8 cellular contexts compared by ENCODE assay signal in genomic region chr17:19958023-19958422, GRCh38. TPM values are rescaled to one million over a fixed set of nuclear protein-coding genes. Genes with fewer than 3 reads are reported as not detected.
DNase-seq lines count a peak whose midpoint lies in the region; ATAC-seq and TF ChIP-seq lines count a peak whose summit lies in the region.

No MANE protein-coding gene starts in this region.

- peaks cover 23% of the 10 kb centered on the region; the same call in 1 of the 2 replicates for H3K36me3 ChIP-seq in GM23248 (ENCODE audit: low read depth)
- H3K36me3 ChIP-seq in aorta (ENCODE audit: control insufficient read depth in 1 of 2, insufficient read depth in 2 of 2, low read length in 1 of 2) = peaks cover 0 to 2% of the 10 kb centered on the region in 2 donors
- peaks cover 98% of the 10 kb centered on the region for H3K36me3 ChIP-seq in OCI-LY7 (ENCODE audit: insufficient read depth, low read length)

- H3K4me2 ChIP-seq in GM23248 (ENCODE audit: unreplicated experiment) (peak overlapping the region; percentile 21), OCI-LY7 (ENCODE audit: low read length) (no peak overlapping the region)

- BruUV-seq in OCI-LY7 (replicated peaks; lab: Mats Ljungman, UMichigan) = no TSS peak

- intact Hi-C loops in aorta (cut with DNase I) (no loop called here), OCI-LY7 (cut with micrococcal nuclease; ENCODE audit: unreplicated experiment) (no loop called here)

- TF ChIP-seq CTCF in fibroblast of the aortic adventitia (IDR thresholded peaks at IDR 0.05; ENCODE audit: insufficient read depth, low read length) = no peak
- TF ChIP-seq CTCF in OCI-LY7 (conservative IDR thresholded peaks at IDR 0.05; ENCODE audit: low read length) = no peak

- ATAC-seq in left lobe of liver = no peak
- ATAC-seq in aorta (ENCODE audit: low FRiP score) = no peak

- H3K4me3 ChIP-seq in GM23248 (no peak overlapping the region), fibroblast of the aortic adventitia (ENCODE audit: low read depth, low read length) (no peak overlapping the region), aorta (ENCODE audit: low read length in 2 of 2) (no peak overlapping the region), OCI-LY7 (ENCODE audit: low read depth, low read length, poor library complexity, severe bottlenecking) (no peak overlapping the region)

- WGBS in GM23248 (ENCODE audit: low coverage in 1 of 2, low lambda C conversion rate in 2 of 2, missing lambda C conversion rate in 2 of 2), 2 experiments = 54 to 58% methylated on average over 5 of the region's 5 CpGs
- WGBS in aorta, 2 donors = 16 to 24% methylated on average over 5 of the region's 5 CpGs

- H3K27ac ChIP-seq in GM23248 = peak overlapping the region; percentile 67
- H3K27ac ChIP-seq in aorta (ENCODE audit: low read depth in 1 of 2, low read length in 2 of 2) = no peak overlapping the region
- no peak overlapping the region for H3K27ac ChIP-seq in OCI-LY7 (ENCODE audit: low read depth, low read length, poor library complexity, severe bottlenecking)

- peaks cover 48% of the 10 kb centered on the region for H3F3A ChIP-seq in GM23248 (ENCODE audit: insufficient read depth)

- H3K4me1 ChIP-seq in GM23248 (ENCODE audit: insufficient read depth) = peaks cover 12% of the 10 kb centered on the region
- no peaks in the 10 kb centered on the region for H3K4me1 ChIP-seq in aorta (ENCODE audit: control insufficient read depth in 1 of 2, insufficient read depth in 2 of 2, low read length in 2 of 2)
- H3K4me1 ChIP-seq in OCI-LY7 (ENCODE audit: insufficient read depth, low read length, poor library complexity, severe bottlenecking) = no peaks in the 10 kb centered on the region

- no peaks in the 10 kb centered on the region for H3K9me3 ChIP-seq in GM23248 (ENCODE audit: low read depth)
- H3K9me3 ChIP-seq in aorta (ENCODE audit: control insufficient read depth, low read length) = no peaks in the 10 kb centered on the region
- H3K9me3 ChIP-seq in OCI-LY7 (ENCODE audit: low read length) = peaks cover 4% of the 10 kb centered on the region; the same call in 1 of the 2 replicates

- in situ Hi-C loops in GM23248 (cut with MboI) = no loop called here
- in situ Hi-C loops in SK-MEL-5 (cut with HindIII; ENCODE audit: low pct_unique_long_range_greater_than_20kb, low sequenced_read_pairs) = no loop called here

- no peaks in the 10 kb centered on the region for H3K27me3 ChIP-seq in GM23248 (replicated peaks; ENCODE audit: insufficient read depth)
- no peaks in the 10 kb centered on the region for H3K27me3 ChIP-seq in aorta (ENCODE audit: control insufficient read depth in 1 of 2, insufficient read depth in 2 of 2, low read length in 1 of 2)

- H3K79me2 ChIP-seq in GM23248 (ENCODE audit: insufficient read depth) = peaks cover 76% of the 10 kb centered on the region
- H3K79me2 ChIP-seq in OCI-LY7 (ENCODE audit: insufficient read depth, low read depth, low read length) = peaks cover 71% of the 10 kb centered on the region

- H3K9ac ChIP-seq in GM23248 = peak overlapping the region; percentile 15; the same call in 1 of the 2 replicates

- POLR2A ChIA-PET in OCI-LY7 (lab: Charles Lee) = no interaction called here

- H2AFZ ChIP-seq in GM23248 (no peak overlapping the region), OCI-LY7 (ENCODE audit: low read length) (no peak overlapping the region)

- H3K9me2 ChIP-seq in GM23248 (ENCODE audit: insufficient read depth) (no peaks in the 10 kb centered on the region), OCI-LY7 (ENCODE audit: insufficient read depth, low read length) (no peaks in the 10 kb centered on the region)

- CTCF ChIA-PET in OCI-LY7 (lab: Charles Lee; ENCODE audit: unreplicated experiment) = no interaction called here

- DNase-seq in GM23248 (peak; percentile 80), SK-MEL-5 (ENCODE audit: low read depth, low spot score) (peak; percentile 46), fibroblast of the aortic adventitia (ENCODE audit: low read depth) (peak; percentile 92), renal cortical epithelial cell (ENCODE audit: low read depth) (peak; percentile 96), SKM-1 treated with dmso at 0.1 percent for 144 hours (lab: John Stamatoyannopoulos, UW; ENCODE audit: unreplicated experiment) (no peak), left lobe of liver (ENCODE audit: low spot score) (no peak), aorta (no peak), OCI-LY7 (ENCODE audit: low spot score) (no peak)

- H4K20me1 ChIP-seq in GM23248 (ENCODE audit: insufficient read depth) (no peaks in the 10 kb centered on the region), OCI-LY7 (ENCODE audit: insufficient read depth, low read length) (no peaks in the 10 kb centered on the region)

RNA-seq across cellular contexts. Expression of gene AKAP10, which starts 19.6 kb away (rescaled TPM):
- total RNA-seq in GM23248 (2014; rRNA removed; shearing (Covaris generic)) = 24.8 and 26.5 TPM in 2 replicates
- polyA plus RNA-seq in GM23248 (2016; fragmentation: Nextera tagmentation; extraction: Ambion mirVana) (18.0 and 18.7 TPM in 2 replicates), aorta (10 to 100 TPM in 1 of 2 donors, 1 to 10 TPM in 1; 5.8 to 15.3 TPM)
- 25.4 and 31.8 TPM in 2 replicates for total RNA-seq in SK-MEL-5 (2014; rRNA removed; shearing (Covaris generic))
- polyA plus RNA-seq in SK-MEL-5 (2015; cell fraction: cytosol; rRNA removed) = 16.1 and 19.4 TPM in 2 replicates
- 42.5 and 43.4 TPM in 2 replicates for polyA plus RNA-seq in SK-MEL-5 (2015; cell fraction: nucleus; rRNA removed)
- total RNA-seq in fibroblast of the aortic adventitia (ENCODE audit: low replicate concordance) (26.8 and 28.3 TPM in 2 replicates), renal cortical epithelial cell (25.2 and 35.7 TPM in 2 replicates), left lobe of liver (8.6 TPM), aorta (10 to 100 TPM; 36.0 to 48.7 TPM), OCI-LY7 (2022) (33.8 and 35.7 TPM in 2 replicates)
- 16.1 and 20.5 TPM in 2 replicates for total RNA-seq in OCI-LY7 (2014; rRNA removed; shearing (Covaris generic))

RNA-seq across cellular contexts. Expression of gene SPECC1, which starts 51.1 kb away (rescaled TPM):
- 1.3 and 4.2 TPM in 2 replicates for total RNA-seq in GM23248 (2014; rRNA removed; shearing (Covaris generic))
- polyA plus RNA-seq in GM23248 (2016; fragmentation: Nextera tagmentation; extraction: Ambion mirVana) = 1.5 and 1.9 TPM in 2 replicates
- total RNA-seq in SK-MEL-5 (2014; rRNA removed; shearing (Covaris generic)) = 9.6 and 12.5 TPM in 2 replicates
- polyA plus RNA-seq in SK-MEL-5 (2015; cell fraction: cytosol; rRNA removed) = 6.9 and 10.2 TPM in 2 replicates
- 4.5 and 4.9 TPM in 2 replicates for polyA plus RNA-seq in SK-MEL-5 (2015; cell fraction: nucleus; rRNA removed)
- 13.6 and 16.8 TPM in 2 replicates for total RNA-seq in fibroblast of the aortic adventitia (ENCODE audit: low replicate concordance)
- 88.7 and 144 TPM in 2 replicates for total RNA-seq in renal cortical epithelial cell
- total RNA-seq in left lobe of liver = 1.9 TPM
- total RNA-seq in aorta = 10 to 100 TPM; 61.8 to 68.8 TPM
- 10 to 100 TPM; 37.4 to 38.8 TPM for polyA plus RNA-seq in aorta
- 0.47 and 0.64 TPM in 2 replicates for total RNA-seq in OCI-LY7 (2014; rRNA removed; shearing (Covaris generic))
- 2.8 and 5.8 TPM in 2 replicates for total RNA-seq in OCI-LY7 (2022)

Comparison
In these comparisons a context has a peak if more than half of its experiments do, and no peak if none do; other contexts are left out.
1. DNase-seq: peak in GM23248 (single experiment), SK-MEL-5 (single experiment), fibroblast of the aortic adventitia (single experiment) and renal cortical epithelial cell (single experiment); none in SKM-1 treated with dmso at 0.1 percent for 144 hours (single experiment), left lobe of liver (single experiment), aorta (0 of 2) and OCI-LY7 (single experiment).